25 cellular contexts compared by ENCODE assay signal in genomic region chr1:236363237-236363636, GRCh38. TPM values are rescaled to one million over a fixed set of nuclear protein-coding genes. Genes with fewer than 3 reads are reported as not detected.
DNase-seq lines count a peak whose midpoint lies in the region; ATAC-seq and TF ChIP-seq lines count a peak whose summit lies in the region.
"Had no signal": no experiment of that assay in that cellular context is flagged by ENCODE, and none has a peak within 500 bp of the region (broad histone marks: within the 10 kb centered on the region; RNA-seq: fewer than 3 reads in every experiment).

No MANE protein-coding gene starts in this region.

- intact Hi-C loops in right cardiac atrium (cut with DNase I), result no loop called here
- intact Hi-C loops in left colon (cut with DNase I, micrococcal nuclease), result no loop called here

- CTCF ChIA-PET in WTC11 (lab: Charles Lee), result no interaction called here

- peaks cover 21% of the 10 kb centered on the region for H3K9me3 Mint-ChIP-seq in WTC11
- H3K9me3 Mint-ChIP-seq in nephron progenitor cell, result peaks cover 12% of the 10 kb centered on the region
- H3K9me3 Mint-ChIP-seq in activated T-helper 17 cell treated with anti-CD3 and anti-CD28 coated beads, Interleukin-2, amount 50 U/mL, for 72 hours, result peaks cover 6% of the 10 kb centered on the region

- ATAC-seq in right cardiac atrium (no peak), WTC11 (no peak), left colon (no peak)
- no peak for ATAC-seq in activated T-helper 17 cell treated with anti-CD3 and anti-CD28 coated beads, Interleukin-2, amount 50 U/mL, for 72 hours (replicated peaks)
- ATAC-seq: A549; CD8-positive, alpha-beta T cell; GM12878 had no signal

- no peak overlapping the region for H3K27ac Mint-ChIP-seq in WTC11
- peak overlapping the region; percentile 29 for H3K27ac Mint-ChIP-seq in nephron progenitor cell
- no peak overlapping the region for H3K27ac Mint-ChIP-seq in activated T-helper 17 cell treated with anti-CD3 and anti-CD28 coated beads, Interleukin-2, amount 50 U/mL, for 72 hours
- H3K27ac Mint-ChIP-seq: B cell; CD4-positive, alpha-beta T cell; CD8-positive, alpha-beta T cell had no signal

- no peak overlapping the region for H3K4me3 ChIP-seq in right atrium auricular region
- H3K4me3 ChIP-seq in right cardiac atrium (ENCODE audit: low read length), result no peak overlapping the region
- H3K4me3 ChIP-seq: A549; BLaER1 treated with 17β-estradiol and CSF1 and Interleukin-3, amounts not matched to agents 10 nM and 100 nM; GM12878 had no signal

- H3K36me3 Mint-ChIP-seq in WTC11, result peaks cover 6% of the 10 kb centered on the region; the same call in 1 of the 2 replicates
- H3K36me3 Mint-ChIP-seq in nephron progenitor cell (ENCODE audit: low read depth), result no peaks in the 10 kb centered on the region
- H3K36me3 Mint-ChIP-seq in activated T-helper 17 cell treated with anti-CD3 and anti-CD28 coated beads, Interleukin-2, amount 50 U/mL, for 72 hours (ENCODE audit: low read depth), result no peaks in the 10 kb centered on the region
- H3K36me3 Mint-ChIP-seq: CD8-positive, alpha-beta T cell had no signal

- no peaks in the 10 kb centered on the region for H3K36me3 ChIP-seq in right atrium auricular region
- H3K36me3 ChIP-seq: BLaER1 treated with 17β-estradiol and CSF1 and Interleukin-3, amounts not matched to agents 10 nM and 100 nM had no signal

- 97% methylated on average over 5 of the region's 5 CpGs for WGBS in right cardiac atrium

- DNase-seq in right atrium auricular region (ENCODE audit: low spot score), result peak; percentile 30
- no peak for DNase-seq in right cardiac atrium
- DNase-seq in WTC11 (ENCODE audit: low spot score), result no peak
- no peak for DNase-seq in nephron progenitor cell
- no peak for DNase-seq in left colon
- DNase-seq: AML-193; Caco-2; Calu3; CD4-positive, alpha-beta T cell; CD8-positive, alpha-beta T cell; DMS 273 treated with DMSO at 0.1 percent for 48 hours; DMS153; DMS79; DND-41; EL; GDM1 had no signal

- TF ChIP-seq CTCF in right atrium auricular region (IDR thresholded peaks at IDR 0.05) (no peak), WTC11 (IDR thresholded peaks at IDR 0.05) (no peak), nephron progenitor cell (IDR thresholded peaks at IDR 0.05) (no peak)

- no peaks in the 10 kb centered on the region for H3K9me3 ChIP-seq in right atrium auricular region
- H3K9me3 ChIP-seq in right cardiac atrium (ENCODE audit: control insufficient read depth, low read length), result no peaks in the 10 kb centered on the region

- H3K4me1 ChIP-seq in right atrium auricular region (no peaks in the 10 kb centered on the region), right cardiac atrium (ENCODE audit: control insufficient read depth, insufficient read depth, low read length) (no peaks in the 10 kb centered on the region)
- H3K4me1 ChIP-seq: A549; BLaER1 treated with 17β-estradiol and CSF1 and Interleukin-3, amounts not matched to agents 10 nM and 100 nM; Caco-2 had no signal

- peaks cover 12% of the 10 kb centered on the region for H3K27me3 Mint-ChIP-seq in WTC11 (ENCODE audit: low read depth)
- H3K27me3 Mint-ChIP-seq in nephron progenitor cell (ENCODE audit: low read depth, poor library complexity), result peaks cover 10% of the 10 kb centered on the region
- H3K27me3 Mint-ChIP-seq in activated T-helper 17 cell treated with anti-CD3 and anti-CD28 coated beads, Interleukin-2, amount 50 U/mL, for 72 hours, result no peaks in the 10 kb centered on the region
- H3K27me3 Mint-ChIP-seq: CD4-positive, alpha-beta T cell had no signal

- H3K4me3 Mint-ChIP-seq in WTC11, result no peak overlapping the region
- no peak overlapping the region for H3K4me3 Mint-ChIP-seq in nephron progenitor cell
- no peak overlapping the region for H3K4me3 Mint-ChIP-seq in activated T-helper 17 cell treated with anti-CD3 and anti-CD28 coated beads, Interleukin-2, amount 50 U/mL, for 72 hours
- H3K4me3 Mint-ChIP-seq: B cell; CD4-positive, alpha-beta T cell; CD8-positive, alpha-beta T cell had no signal

- H3K27ac ChIP-seq in right atrium auricular region, result no peak overlapping the region
- H3K27ac ChIP-seq in right cardiac atrium (ENCODE audit: low read length), result no peak overlapping the region
- H3K27ac ChIP-seq: 22Rv1; A549; BLaER1 treated with 17β-estradiol and CSF1 and Interleukin-3, amounts not matched to agents 10 nM and 100 nM; C4-2B had no signal

- peaks cover 12% of the 10 kb centered on the region for H3K4me1 Mint-ChIP-seq in WTC11
- peaks cover 13% of the 10 kb centered on the region for H3K4me1 Mint-ChIP-seq in nephron progenitor cell
- H3K4me1 Mint-ChIP-seq in activated T-helper 17 cell treated with anti-CD3 and anti-CD28 coated beads, Interleukin-2, amount 50 U/mL, for 72 hours, result no peaks in the 10 kb centered on the region
- H3K4me1 Mint-ChIP-seq: B cell had no signal

- H3K27me3 ChIP-seq in right atrium auricular region (no peaks in the 10 kb centered on the region), right cardiac atrium (ENCODE audit: control insufficient read depth, insufficient read depth) (no peaks in the 10 kb centered on the region)
- H3K27me3 ChIP-seq: BLaER1 treated with 17β-estradiol and CSF1 and Interleukin-3, amounts not matched to agents 10 nM and 100 nM had no signal

- POLR2A ChIA-PET in WTC11 (lab: Charles Lee), result no interaction called here

TF ChIP-seq in WTC11, 78 proteins besides CTCF, POLR2A, EP300 and RAD21:
- TF ChIP-seq, protein P1, sequence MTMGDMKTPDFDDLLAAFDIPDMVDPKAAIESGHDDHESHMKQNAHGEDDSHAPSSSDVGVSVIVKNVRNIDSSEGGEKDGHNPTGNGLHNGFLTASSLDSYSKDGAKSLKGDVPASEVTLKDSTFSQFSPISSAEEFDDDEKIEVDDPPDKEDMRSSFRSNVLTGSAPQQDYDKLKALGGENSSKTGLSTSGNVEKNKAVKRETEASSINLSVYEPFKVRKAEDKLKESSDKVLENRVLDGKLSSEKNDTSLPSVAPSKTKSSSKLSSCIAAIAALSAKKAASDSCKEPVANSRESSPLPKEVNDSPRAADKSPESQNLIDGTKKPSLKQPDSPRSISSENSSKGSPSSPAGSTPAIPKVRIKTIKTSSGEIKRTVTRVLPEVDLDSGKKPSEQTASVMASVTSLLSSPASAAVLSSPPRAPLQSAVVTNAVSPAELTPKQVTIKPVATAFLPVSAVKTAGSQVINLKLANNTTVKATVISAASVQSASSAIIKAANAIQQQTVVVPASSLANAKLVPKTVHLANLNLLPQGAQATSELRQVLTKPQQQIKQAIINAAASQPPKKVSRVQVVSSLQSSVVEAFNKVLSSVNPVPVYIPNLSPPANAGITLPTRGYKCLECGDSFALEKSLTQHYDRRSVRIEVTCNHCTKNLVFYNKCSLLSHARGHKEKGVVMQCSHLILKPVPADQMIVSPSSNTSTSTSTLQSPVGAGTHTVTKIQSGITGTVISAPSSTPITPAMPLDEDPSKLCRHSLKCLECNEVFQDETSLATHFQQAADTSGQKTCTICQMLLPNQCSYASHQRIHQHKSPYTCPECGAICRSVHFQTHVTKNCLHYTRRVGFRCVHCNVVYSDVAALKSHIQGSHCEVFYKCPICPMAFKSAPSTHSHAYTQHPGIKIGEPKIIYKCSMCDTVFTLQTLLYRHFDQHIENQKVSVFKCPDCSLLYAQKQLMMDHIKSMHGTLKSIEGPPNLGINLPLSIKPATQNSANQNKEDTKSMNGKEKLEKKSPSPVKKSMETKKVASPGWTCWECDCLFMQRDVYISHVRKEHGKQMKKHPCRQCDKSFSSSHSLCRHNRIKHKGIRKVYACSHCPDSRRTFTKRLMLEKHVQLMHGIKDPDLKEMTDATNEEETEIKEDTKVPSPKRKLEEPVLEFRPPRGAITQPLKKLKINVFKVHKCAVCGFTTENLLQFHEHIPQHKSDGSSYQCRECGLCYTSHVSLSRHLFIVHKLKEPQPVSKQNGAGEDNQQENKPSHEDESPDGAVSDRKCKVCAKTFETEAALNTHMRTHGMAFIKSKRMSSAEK (CRISPR knock-in tag; IDR thresholded peaks at IDR 0.05; ENCODE audit: borderline replicate concordance), result no peak
- 0 out of 2 replicates have a peak, but pooled peaks have one; percentile 14 for TF ChIP-seq ZNF121 (CRISPR knock-in tag; IDR thresholded peaks at IDR 0.05)

RNA-seq across cellular contexts. Expression of gene EDARADD, which starts 30.8 kb away (rescaled TPM):
- total RNA-seq in right atrium auricular region (under 1 TPM in 1 of 2 donors, not detected in 1; 0.63 TPM), right cardiac atrium (under 1 TPM; 0.18 to 0.40 (median 0.31) TPM), WTC11 (2021) (4.5 to 5.0 TPM (median 4.6 TPM) in 3 replicates), left colon (under 1 TPM in 1 of 2 donors, not detected in 1; 0.25 TPM)
- polyA plus RNA-seq in right cardiac atrium, result 0.11 TPM
- 1 to 10 TPM in 1 of 2 donors, under 1 TPM in 1; 0.95 to 4.0 TPM for total RNA-seq in activated T-helper 17 cell treated with anti-CD3 and anti-CD28 coated beads, Interleukin-2, amount 50 U/mL, for 72 hours
- total RNA-seq: A172, B cell had no signal
- polyA plus RNA-seq: BJ had no signal
